ENCODE assay signal across 25 cellular contexts in genomic region chr1:5586629-5587028, GRCh38.
"Had no signal": no experiment of that assay in that cellular context is flagged by ENCODE, and none has a peak within 500 bp of the region (broad histone marks: within the 10 kb centered on the region; RNA-seq: fewer than 3 reads in every experiment).

No MANE protein-coding gene starts in this region.

- H3K27me3 Mint-ChIP-seq: IgD-negative memory B cell had no signal

- H3K4me1 Mint-ChIP-seq: IgD-negative memory B cell had no signal

- ATAC-seq: K562, Panc1, PC-3, SK-N-SH treated with all-trans-retinoic acid at 6 μM for 48 hours had no signal

- DNase-seq: Kasumi-1, MM.1S, NCI-H1092 treated with DMSO at 0.1 percent for 48 hours, NCI-H1436, NCI-H187, NCI-H2029, NCI-H2081 treated with DMSO at 0.1 percent for 48 hours, NCI-H2171, NCI-H226, NCI-H446, NCI-H510A, NCI-H524 treated with DMSO at 0.1 percent for 48 hours, NCI-H69, NCI-H774, PC-3, SHP77 treated with DMSO at 0.1 percent for 48 hours, SJCRH30 had no signal

- FAIRE-seq: HTR-8/SVneo, K562 had no signal

- H3K4me2 ChIP-seq: KMS-11 had no signal

- H3K9ac ChIP-seq: KMS-11 had no signal

- H3K4me3 ChIP-seq: K562, SJCRH30 had no signal

- H3K4me1 ChIP-seq: SJCRH30 had no signal

- H3K4me3 Mint-ChIP-seq: IgD-negative memory B cell had no signal

- H3K36me3 ChIP-seq: SJCRH30 had no signal

- H3K27ac ChIP-seq: HL-60, KMS-11, RWPE1, SJCRH30 had no signal

- H3K36me3 Mint-ChIP-seq: IgD-negative memory B cell had no signal

- H3K27ac Mint-ChIP-seq: IgD-negative memory B cell had no signal
